ENCODE assay signal across 8 cellular contexts in genomic region chr7:2521341-2521745, GRCh38. TPM values are rescaled to one million over a fixed set of nuclear protein-coding genes. Genes with fewer than 3 reads are reported as not detected.
DNase-seq lines count a peak whose midpoint lies in the region; ATAC-seq and TF ChIP-seq lines count a peak whose summit lies in the region.

No MANE protein-coding gene starts in this region.

- H3K4me2 ChIP-seq in DND-41 (ENCODE audit: insufficient read depth, low read length), result peak overlapping the region; percentile 53

- H3K79me2 ChIP-seq in DND-41 (ENCODE audit: insufficient read depth, low read length), result no peaks in the 10 kb centered on the region

- intact Hi-C loops in psoas muscle (cut with DNase I), result no loop called here

- WGBS in esophagus, 2 donors, result 8 to 15% methylated on average over 19 to 21 of the region's 21 CpGs
- whole genome bisulfite sequencing in psoas muscle, 3 donors, result 21 to 58% (median 42%) methylated on average over 16 to 21 of the region's 21 CpGs

- H3K27ac ChIP-seq in DND-41 (ENCODE audit: low read length) (no peak overlapping the region), SJCRH30 (no peak overlapping the region), esophagus (ENCODE audit: low read depth in 2 of 2, low read length in 1 of 2) (peak overlapping the region in 1 of 2 donors; percentile 26), psoas muscle (no peak overlapping the region)

- H2AFZ ChIP-seq in DND-41 (ENCODE audit: low read depth, low read length), result no peak overlapping the region

- H3K36me3 ChIP-seq in DND-41 (ENCODE audit: insufficient read depth, low read length) (no peaks in the 10 kb centered on the region), SJCRH30 (peaks cover 16% of the 10 kb centered on the region), esophagus (ENCODE audit: control insufficient read depth in 2 of 2, insufficient read depth in 2 of 2, low read length in 1 of 2) (peaks cover 0 to 8% of the 10 kb centered on the region in 2 donors), psoas muscle (ENCODE audit: insufficient read depth in 1 of 2, low read depth in 1 of 2) (no peaks in the 10 kb centered on the region)

- no peak for ATAC-seq in DND-41 (ENCODE audit: insufficient read depth, low read depth)
- no peak for ATAC-seq in psoas muscle
- ATAC-seq in GM19035 (IDR thresholded peaks at IDR 0.05; ENCODE audit: unreplicated experiment), result no peak
- ATAC-seq in GM18858 (IDR thresholded peaks at IDR 0.05; ENCODE audit: unreplicated experiment), result no peak

- peaks cover 8% of the 10 kb centered on the region for H3K27me3 ChIP-seq in DND-41 (ENCODE audit: insufficient read depth, low read length, poor library complexity)
- no peaks in the 10 kb centered on the region for H3K27me3 ChIP-seq in SJCRH30
- no peaks in the 10 kb centered on the region for H3K27me3 ChIP-seq in esophagus (ENCODE audit: control insufficient read depth in 1 of 2, insufficient read depth in 2 of 2, low read length in 2 of 2)
- peaks cover 0 to 28% (median 25%) of the 10 kb centered on the region in 3 donors for H3K27me3 ChIP-seq in psoas muscle (ENCODE audit: insufficient read depth in 3 of 3, low read length in 2 of 3)

- H4K20me1 ChIP-seq in DND-41 (ENCODE audit: insufficient read depth, low read length), result peaks cover 19% of the 10 kb centered on the region

- H3K9me3 ChIP-seq in DND-41 (ENCODE audit: insufficient read depth, low read length, severe bottlenecking) (no peaks in the 10 kb centered on the region), SJCRH30 (replicated peaks) (no peaks in the 10 kb centered on the region), esophagus (ENCODE audit: control insufficient read depth in 2 of 2, insufficient read depth in 1 of 2, low read depth in 1 of 2, low read length in 1 of 2) (no peaks in the 10 kb centered on the region), psoas muscle (no peaks in the 10 kb centered on the region)

- H3K9ac ChIP-seq in DND-41 (ENCODE audit: low read depth, low read length), result no peak overlapping the region

- H3K4me3 ChIP-seq in DND-41 (ENCODE audit: low read depth in 1 of 2, low read length in 2 of 2), result no peak overlapping the region
- H3K4me3 ChIP-seq in SJCRH30, result peak overlapping the region; percentile 63
- peak overlapping the region; percentile 53 to 69 for H3K4me3 ChIP-seq in esophagus (ENCODE audit: low read depth in 1 of 2, low read length in 2 of 2)
- H3K4me3 ChIP-seq in psoas muscle, result peak overlapping the region; percentile 60

- TF ChIP-seq CTCF in DND-41 (IDR thresholded peaks at IDR 0.05; ENCODE audit: borderline replicate concordance, extremely low read depth, low read length, poor library complexity, severe bottlenecking) (no peak), psoas muscle (IDR thresholded peaks at IDR 0.05) (no peak)

- H3K4me1 ChIP-seq in DND-41 (ENCODE audit: insufficient read depth, low read length) (peaks cover 39% of the 10 kb centered on the region), SJCRH30 (peaks cover 54% of the 10 kb centered on the region), esophagus (ENCODE audit: control insufficient read depth in 2 of 2, insufficient read depth in 2 of 2, low read length in 1 of 2) (peaks cover 8 to 31% of the 10 kb centered on the region in 2 donors), psoas muscle (peaks cover 11% of the 10 kb centered on the region)

- DNase-seq in DND-41, result no peak
- DNase-seq in SJCRH30, result no peak
- DNase-seq in psoas muscle, result no peak
- no peak for DNase-seq in NCI-H1694 treated with DMSO at 0.1 percent for 48 hours (lab: John Stamatoyannopoulos, UW)
- DNase-seq in AG08396 (ENCODE audit: low spot score), result no peak

RNA-seq across cellular contexts. Expression of gene LFNG, which starts 1.8 kb away (rescaled TPM):
- 20.3 and 25.2 TPM in 2 replicates for total RNA-seq in SJCRH30 (2014; rRNA removed; shearing (Covaris generic))
- 10 to 100 TPM; 12.0 to 13.7 TPM for polyA plus RNA-seq in esophagus
- total RNA-seq in psoas muscle, result 1 to 10 TPM; 2.4 to 3.0 (median 2.8) TPM
- 1 to 10 TPM; 1.3 to 2.1 (median 2.0) TPM for polyA plus RNA-seq in psoas muscle

RNA-seq across cellular contexts. Expression of gene BRAT1, which starts 34.0 kb away (rescaled TPM):
- 38.5 and 41.5 TPM in 2 replicates for total RNA-seq in SJCRH30 (2014; rRNA removed; shearing (Covaris generic))
- polyA plus RNA-seq in esophagus, result 10 to 100 TPM; 15.6 to 19.5 TPM
- 10 to 100 TPM; 11.9 to 14.3 (median 12.5) TPM for total RNA-seq in psoas muscle
- polyA plus RNA-seq in psoas muscle, result 10 to 100 TPM; 13.2 to 14.8 (median 14.4) TPM

RNA-seq across cellular contexts. Expression of gene IQCE, which starts 37.4 kb away (rescaled TPM):
- 5.0 and 5.1 TPM in 2 replicates for total RNA-seq in SJCRH30 (2014; rRNA removed; shearing (Covaris generic))
- polyA plus RNA-seq in esophagus (1 to 10 TPM; 2.4 to 3.4 TPM), psoas muscle (1 to 10 TPM; 2.4 to 9.6 (median 6.5) TPM)
- 1 to 10 TPM; 5.6 to 8.5 (median 7.1) TPM for total RNA-seq in psoas muscle

RNA-seq across cellular contexts. Expression of gene GRIFIN, which starts 45.1 kb away (rescaled TPM):
- total RNA-seq in SJCRH30 (2014; rRNA removed; shearing (Covaris generic)), result not detected in 2 replicates
- polyA plus RNA-seq in esophagus (not detected), psoas muscle (not detected)
- total RNA-seq in psoas muscle, result not detected

Comparison
In these comparisons a context has a peak if more than half of its experiments do, and no peak if none do; other contexts are left out.
1. H3K4me3 ChIP-seq: peak in SJCRH30 (single experiment), esophagus (2 of 2) and psoas muscle (single experiment); none in DND-41 (0 of 2).